Comparison of ENCODE assay signal across 29 cellular contexts in the genomic region with DNA sequence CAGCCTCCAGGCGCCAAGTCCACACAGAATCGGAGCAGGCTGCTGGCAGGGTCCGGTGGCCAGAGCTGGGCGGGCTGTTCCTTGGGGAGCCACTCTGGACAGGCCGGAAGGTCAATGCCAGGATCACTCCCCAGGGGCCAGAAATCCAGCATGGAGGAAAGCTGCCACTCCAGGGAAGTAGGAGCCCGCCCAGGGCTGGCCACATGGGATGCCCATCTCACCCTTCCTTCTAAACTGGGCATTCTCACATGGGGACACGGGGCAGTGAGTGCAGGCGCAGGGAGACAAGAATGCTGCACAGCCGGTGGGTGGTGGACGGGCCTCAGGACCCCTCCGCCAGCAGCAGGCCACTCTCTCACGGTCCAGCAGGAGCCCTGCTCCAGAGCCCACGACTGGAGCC. TPM values are rescaled to one million over a fixed set of nuclear protein-coding genes. Genes with fewer than 3 reads are reported as not detected.
A peak's percentile ranks its signal among the peaks of the same experiment; 100 is the strongest.
DNase-seq lines count a peak whose midpoint lies in the region; ATAC-seq and TF ChIP-seq lines count a peak whose summit lies in the region.
"Had no signal": no experiment of that assay in that cellular context is flagged by ENCODE, and none has a peak within 500 bp of the region (broad histone marks: within the 10 kb centered on the region; RNA-seq: fewer than 3 reads in every experiment).

No MANE protein-coding gene starts in this region.

- no peak overlapping the region for H3K27ac Mint-ChIP-seq in stimulated activated naive CD8-positive, alpha-beta T cell treated with anti-CD3 and anti-CD28 coated beads, Interleukin-15, amount 100 ng/mL, for 72 hours
- H3K27ac Mint-ChIP-seq: activated CD4-positive, alpha-beta memory T cell treated with anti-CD3 and anti-CD28 coated beads for 36 hours; activated naive CD4-positive, alpha-beta T cell treated with anti-CD3 and anti-CD28 coated beads, Interleukin-2, amount 50 U/mL, for 72 hours; T-helper 1 cell treated with Interleukin-12 subunit alpha and Interleukin-12 subunit beta and Interleukin-4 antibody, amounts not matched to agents 30 μg/mL and 1 μg/mL, for 36 hours had no signal

- H2BK120ac ChIP-seq in mesenchymal stem cell (ENCODE audit: low read depth, low read length), result no peak overlapping the region

- H3K9me2 ChIP-seq in SK-N-SH, result no peaks in the 10 kb centered on the region

- H2BK5ac ChIP-seq in mesenchymal stem cell (ENCODE audit: low read depth, low read length, poor library complexity, severe bottlenecking), result no peak overlapping the region

- H4K20me1 ChIP-seq in SK-N-SH (ENCODE audit: insufficient read depth), result no peaks in the 10 kb centered on the region

- H3K9me3 ChIP-seq in mesenchymal stem cell (ENCODE audit: control insufficient read depth, low read length) (no peaks in the 10 kb centered on the region), sigmoid colon (no peaks in the 10 kb centered on the region), SK-N-SH (peaks cover 2% of the 10 kb centered on the region; the same call in 1 of the 2 replicates)
- H3K9me3 ChIP-seq: Caco-2, esophagus muscularis mucosa had no signal

- no peak for TF ChIP-seq POLR2A in sigmoid colon (IDR thresholded peaks at IDR 0.05)

- DNase-seq in stimulated activated naive CD8-positive, alpha-beta T cell treated with anti-CD3 and anti-CD28 coated beads, Interleukin-15, amount 100 ng/mL, for 72 hours, result no peak
- DNase-seq in stimulated activated naive CD8-positive, alpha-beta T cell treated with anti-CD3 and anti-CD28 coated beads, Interleukin-15, Interleukin-2, amounts not matched to agents 100 U/mL and 50 U/mL, for 24 hours, result no peak
- no peak for DNase-seq in mesenchymal stem cell
- peak; percentile 61 for DNase-seq in sigmoid colon
- DNase-seq in GM19238 (ENCODE audit: insufficient read length, low spot score), result no peak
- DNase-seq in SK-N-SH, result no peak
- no peak for DNase-seq in SW480 (ENCODE audit: low spot score)
- DNase-seq: activated CD4-positive, alpha-beta memory T cell treated with anti-CD3 and anti-CD28 coated beads for 36 hours; activated CD4-positive, CD25-positive, alpha-beta regulatory T cell treated with anti-CD3 and anti-CD28 coated beads, Interleukin-2, amount 50 U/mL, for 72 hours; activated CD8-positive, alpha-beta memory T cell treated with anti-CD3 and anti-CD28 coated beads, Interleukin-2, amount 50 U/mL, for 4 hours; anterior cingulate cortex; C1 segment of cervical spinal cord; dermis blood vessel endothelial cell; foreskin keratinocyte; mesendoderm; NCI-H1105 treated with DMSO at 0.1 percent for 48 hours; NCI-H2081 treated with DMSO at 0.1 percent for 48 hours; NCI-H345; NCI-H774; stimulated activated CD4-positive, alpha-beta T cell treated with anti-CD3 and anti-CD28 coated beads, Interleukin-4, amount 100 ng/mL, for 4 hours; stimulated activated naive CD4-positive, alpha-beta T cell had no signal

- no peaks in the 10 kb centered on the region for H3F3A ChIP-seq in SK-N-SH (replicated peaks; ENCODE audit: insufficient read depth)

- H3K23ac ChIP-seq in mesenchymal stem cell (ENCODE audit: low read length in 2 of 2), result no peak overlapping the region

- peak; percentile 37 for ATAC-seq in stimulated activated naive CD8-positive, alpha-beta T cell treated with anti-CD3 and anti-CD28 coated beads, Interleukin-15, amount 100 ng/mL, for 72 hours
- no peak for ATAC-seq in stimulated activated naive CD8-positive, alpha-beta T cell treated with anti-CD3 and anti-CD28 coated beads, Interleukin-15, Interleukin-2, amounts not matched to agents 100 U/mL and 50 U/mL, for 24 hours
- ATAC-seq in GM19467 (IDR thresholded peaks at IDR 0.05; ENCODE audit: unreplicated experiment), result no peak
- ATAC-seq: activated naive CD4-positive, alpha-beta T cell treated with anti-CD3 and anti-CD28 coated beads, Interleukin-2, amount 50 U/mL, for 72 hours; foreskin keratinocyte; heart right ventricle; K562 had no signal

- H2AFZ ChIP-seq in mesenchymal stem cell (ENCODE audit: low read depth, low read length), result no peak overlapping the region
- H2AFZ ChIP-seq in SK-N-SH (ENCODE audit: low read depth), result no peak overlapping the region

- POLR2A ChIA-PET in SK-N-SH (lab: Yijun Ruan, JAX), result interaction anchor here (1.8 kb wide), 1 partner anchor 24 kb away, joined by 6 read pairs; no protein-coding TSS in a partner anchor

- H3K9me3 Mint-ChIP-seq in stimulated activated naive CD8-positive, alpha-beta T cell treated with anti-CD3 and anti-CD28 coated beads, Interleukin-15, amount 100 ng/mL, for 72 hours, result no peaks in the 10 kb centered on the region
- H3K9me3 Mint-ChIP-seq: activated CD4-positive, alpha-beta memory T cell treated with anti-CD3 and anti-CD28 coated beads for 36 hours; T-helper 1 cell treated with Interleukin-12 subunit alpha and Interleukin-12 subunit beta and Interleukin-4 antibody, amounts not matched to agents 30 μg/mL and 1 μg/mL, for 36 hours had no signal

- no peak overlapping the region for H3K9ac ChIP-seq in mesenchymal stem cell (ENCODE audit: low read length)
- H3K9ac ChIP-seq in SK-N-SH, result no peak overlapping the region

- H3K4me2 ChIP-seq in mesenchymal stem cell (ENCODE audit: low read length, poor library complexity, severe bottlenecking) (no peak overlapping the region), SK-N-SH (no peak overlapping the region)

- TF ChIP-seq EP300 in sigmoid colon (IDR thresholded peaks at IDR 0.05), result no peak
- TF ChIP-seq EP300 in SK-N-SH (IDR thresholded peaks at IDR 0.05; ENCODE audit: borderline replicate concordance in 1 of 2, low read depth in 1 of 2, low read length in 1 of 2), result no peak

- peak overlapping the region; percentile 29 for H2BK15ac ChIP-seq in mesenchymal stem cell (ENCODE audit: low read depth, poor library complexity, severe bottlenecking)

- no peaks in the 10 kb centered on the region for H3K27me3 Mint-ChIP-seq in stimulated activated naive CD8-positive, alpha-beta T cell treated with anti-CD3 and anti-CD28 coated beads, Interleukin-15, amount 100 ng/mL, for 72 hours

- H3K79me2 ChIP-seq in SK-N-SH (ENCODE audit: insufficient read depth), result no peaks in the 10 kb centered on the region

- no peaks in the 10 kb centered on the region for H3K4me1 Mint-ChIP-seq in stimulated activated naive CD8-positive, alpha-beta T cell treated with anti-CD3 and anti-CD28 coated beads, Interleukin-15, amount 100 ng/mL, for 72 hours

- peak overlapping the region in 1 of 2 experiments; percentile 57 for H3K14ac ChIP-seq in mesenchymal stem cell (ENCODE audit: low read length in 2 of 2)

- H4K91ac ChIP-seq in mesenchymal stem cell (ENCODE audit: low read length), result peak overlapping the region; percentile 75

- peaks cover 0 to 6% of the 10 kb centered on the region in 2 experiments for H3K36me3 ChIP-seq in mesenchymal stem cell (ENCODE audit: control insufficient read depth in 1 of 2, insufficient read depth in 2 of 2, low read depth in 1 of 2, low read length in 2 of 2)
- H3K36me3 ChIP-seq in sigmoid colon, result no peaks in the 10 kb centered on the region
- H3K36me3 ChIP-seq in SK-N-SH (replicated peaks in 1 of 2; ENCODE audit: control insufficient read depth in 1 of 2, insufficient read depth in 2 of 2, low read length in 1 of 2), result no peaks in the 10 kb centered on the region
- H3K36me3 ChIP-seq: cardiac muscle cell, esophagus muscularis mucosa, heart right ventricle had no signal

- no peak overlapping the region for H3K4me3 ChIP-seq in mesenchymal stem cell (ENCODE audit: insufficient read depth in 1 of 2, low read depth in 1 of 2, low read length in 2 of 2)
- H3K4me3 ChIP-seq in sigmoid colon, result no peak overlapping the region
- H3K4me3 ChIP-seq in SK-N-SH (ENCODE audit: low read depth in 2 of 2, low read length in 1 of 2), result no peak overlapping the region
- H3K4me3 ChIP-seq: cardiac muscle cell, esophagus muscularis mucosa, heart right ventricle, K562 had no signal

- H3K27me3 ChIP-seq in mesenchymal stem cell (ENCODE audit: control insufficient read depth in 1 of 2, insufficient read depth in 1 of 2, low read length in 2 of 2) (no peaks in the 10 kb centered on the region), sigmoid colon (no peaks in the 10 kb centered on the region), SK-N-SH (ENCODE audit: insufficient read depth) (no peaks in the 10 kb centered on the region)
- H3K27me3 ChIP-seq: cardiac muscle cell, esophagus muscularis mucosa, foreskin keratinocyte, heart right ventricle had no signal

- H4K8ac ChIP-seq in mesenchymal stem cell (ENCODE audit: low read length), result no peak overlapping the region

- no peak overlapping the region for H3K27ac ChIP-seq in mesenchymal stem cell (ENCODE audit: low read length, poor library complexity, severe bottlenecking)
- no peak overlapping the region for H3K27ac ChIP-seq in sigmoid colon
- peak overlapping the region in 1 of 2 experiments; percentile 97; a peak in 2 of 4 replicates for H3K27ac ChIP-seq in SK-N-SH (ENCODE audit: low read depth in 2 of 2, low read length in 1 of 2)
- H3K27ac ChIP-seq: cardiac muscle cell, esophagus muscularis mucosa, foreskin keratinocyte had no signal

- TF ChIP-seq RAD21 in SK-N-SH (IDR thresholded peaks at IDR 0.05; ENCODE audit: low read length), result no peak

- CTCF ChIA-PET in SK-N-SH (lab: Yijun Ruan, JAX), result interaction anchor here (0.9 to 1.4 kb wide), 5 partner anchors 21 to 206 kb away, joined by 3 to 5 read pairs (median 3); no protein-coding TSS in a partner anchor

- H3K4me1 ChIP-seq in mesenchymal stem cell (ENCODE audit: control insufficient read depth, insufficient read depth, low read depth, low read length) (peaks cover 4% of the 10 kb centered on the region), sigmoid colon (peaks cover 0 to 19% (median 17%) of the 10 kb centered on the region in 4 donors), SK-N-SH (ENCODE audit: control insufficient read depth in 1 of 2, insufficient read depth in 2 of 2, low read depth in 1 of 2, low read length in 1 of 2) (peaks cover 0 to 79% of the 10 kb centered on the region in 2 experiments; a peak in 2 of 4 replicates)
- H3K4me1 ChIP-seq: Caco-2, foreskin keratinocyte had no signal

- H2BK12ac ChIP-seq in mesenchymal stem cell (ENCODE audit: low read length in 2 of 2), result peak overlapping the region; percentile 82 to 91

- H3K4ac ChIP-seq in mesenchymal stem cell (ENCODE audit: low read depth in 1 of 2, low read length in 2 of 2), result peak overlapping the region; percentile 79 to 81

- intact Hi-C loops in sigmoid colon (cut with DNase I), result no loop called here

- TF ChIP-seq CTCF in sigmoid colon (IDR thresholded peaks at IDR 0.05), result no peak
- no peak for TF ChIP-seq CTCF in SK-N-SH (IDR thresholded peaks at IDR 0.05)

- WGBS in mesenchymal stem cell, result 90% methylated on average over 13 of the region's 13 CpGs
- 84 to 87% methylated on average over 13 of the region's 13 CpGs for WGBS in sigmoid colon, 2 donors
- WGBS in SK-N-SH (ENCODE audit: low lambda C conversion rate), result 57% methylated on average over 4 of the region's 13 CpGs

- no peak overlapping the region for H2AK5ac ChIP-seq in mesenchymal stem cell (ENCODE audit: low read length, severe bottlenecking)

- H3K4me3 Mint-ChIP-seq in stimulated activated naive CD8-positive, alpha-beta T cell treated with anti-CD3 and anti-CD28 coated beads, Interleukin-15, amount 100 ng/mL, for 72 hours, result no peak overlapping the region
- H3K4me3 Mint-ChIP-seq: activated CD4-positive, alpha-beta memory T cell treated with anti-CD3 and anti-CD28 coated beads for 36 hours; T-helper 1 cell treated with Interleukin-12 subunit alpha and Interleukin-12 subunit beta and Interleukin-4 antibody, amounts not matched to agents 30 μg/mL and 1 μg/mL, for 36 hours had no signal

- no peaks in the 10 kb centered on the region for H3K79me1 ChIP-seq in mesenchymal stem cell (replicated peaks; ENCODE audit: low read length, poor library complexity, severe bottlenecking)

- H3K18ac ChIP-seq in mesenchymal stem cell (ENCODE audit: low read depth in 1 of 2, low read length in 2 of 2), result peak overlapping the region; percentile 48 to 62

RNA-seq across cellular contexts. Expression of gene ADAMTS2, which starts 58.2 kb away (rescaled TPM):
- polyA plus RNA-seq in mesenchymal stem cell (2013, experiment 1 of 2), result 46.7 TPM
- 45.4 TPM for polyA plus RNA-seq in mesenchymal stem cell (2013, experiment 2 of 2)
- total RNA-seq in sigmoid colon, result 10 to 100 TPM in 3 of 4 donors, 1 to 10 TPM in 1; 9.2 to 33.2 (median 14.6) TPM
- polyA plus RNA-seq in sigmoid colon (1 to 10 TPM in 2 of 3 donors, under 1 TPM in 1; 0.69 to 5.9 (median 1.2) TPM), SK-N-SH (2012; rRNA removed) (0.12 and 0.57 TPM in 2 replicates)
- 0.21 and 0.67 TPM in 2 replicates for polyA plus RNA-seq in SK-N-SH (2012; cell fraction: cytosol; rRNA removed)
- 0.44 and 1.1 TPM in 2 replicates for polyA plus RNA-seq in SK-N-SH (2012; cell fraction: nucleus; rRNA removed)
- total RNA-seq: activated CD4-positive, alpha-beta memory T cell treated with anti-CD3 and anti-CD28 coated beads for 36 hours; activated naive CD4-positive, alpha-beta T cell treated with anti-CD3 and anti-CD28 coated beads, Interleukin-2, amount 50 U/mL, for 72 hours; foreskin keratinocyte; K562 had no signal
- polyA plus RNA-seq: foreskin keratinocyte, K562 had no signal
